ENCODE assay signal across 8 cellular contexts in genomic region chr16:75550211-75550662, GRCh38. TPM values are rescaled to one million over a fixed set of nuclear protein-coding genes. Genes with fewer than 3 reads are reported as not detected.
DNase-seq lines count a peak whose midpoint lies in the region; ATAC-seq and TF ChIP-seq lines count a peak whose summit lies in the region.

No MANE protein-coding gene starts in this region.

- H3K9me3 ChIP-seq in PC-9 (ENCODE audit: insufficient read depth, low read depth) (no peaks in the 10 kb centered on the region), colonic mucosa (no peaks in the 10 kb centered on the region), lower lobe of right lung (no peaks in the 10 kb centered on the region)

- H3F3A ChIP-seq in PC-9 (ENCODE audit: insufficient read depth, low read depth) = no peaks in the 10 kb centered on the region; the same call in 1 of the 2 replicates

- no TSS peak for BruUV-seq in PC-9 (replicated peaks; lab: Mats Ljungman, UMichigan)

- H3K4me1 ChIP-seq in PC-9 (replicated peaks; ENCODE audit: insufficient read depth) (peaks cover 11% of the 10 kb centered on the region), colonic mucosa (no peaks in the 10 kb centered on the region), lower lobe of right lung (peaks cover 12% of the 10 kb centered on the region)

- TF ChIP-seq CTCF in PC-9 (conservative IDR thresholded peaks at IDR 0.05) (peak; percentile 37; the same call in 1 of the 2 replicates), colonic mucosa (IDR thresholded peaks at IDR 0.05) (peak; percentile 56), lower lobe of right lung (IDR thresholded peaks at IDR 0.05) (peak; percentile 42)

- H3K4me3 ChIP-seq in PC-9 (no peak overlapping the region), colonic mucosa (peak overlapping the region; percentile 17), lower lobe of right lung (no peak overlapping the region)

- intact Hi-C loops in PC-9 (cut with micrococcal nuclease; ENCODE audit: unreplicated experiment) = no loop called here
- intact Hi-C loops in colonic mucosa (cut with DNase I) = no loop called here
- intact Hi-C loops in lower lobe of right lung (cut with DNase I) = no loop called here

- no peaks in the 10 kb centered on the region; the same call in 1 of the 2 replicates for H4K20me1 ChIP-seq in PC-9 (ENCODE audit: insufficient read depth)

- no peak overlapping the region for H2AFZ ChIP-seq in PC-9

- H3K4me2 ChIP-seq in PC-9 = no peak overlapping the region

- CTCF ChIA-PET in PC-9 (lab: Charles Lee) = interaction anchor here (0.7 kb wide), 1 partner anchor 33 kb away, joined by 3 read pairs; no protein-coding TSS in a partner anchor

- POLR2A ChIA-PET in PC-9 (lab: Charles Lee; ENCODE audit: unreplicated experiment) = no interaction called here

- H3K9ac ChIP-seq in colonic mucosa (ENCODE audit: low read depth in 2 of 2, low read length in 2 of 2) = peak overlapping the region in 1 of 2 donors; percentile 64

- H3K79me2 ChIP-seq in PC-9 (ENCODE audit: low read depth) = peaks cover 9% of the 10 kb centered on the region; the same call in 1 of the 2 replicates

- H3K27ac ChIP-seq in PC-9 (no peak overlapping the region), colonic mucosa (peak overlapping the region; percentile 34), lower lobe of right lung (no peak overlapping the region)

- ATAC-seq in GM18861 (IDR thresholded peaks at IDR 0.05; ENCODE audit: unreplicated experiment) (peak; percentile 80), HG03039 (IDR thresholded peaks at IDR 0.05; ENCODE audit: unreplicated experiment) (peak; percentile 70), lower lobe of right lung (peak; percentile 65 to 77)

- no peaks in the 10 kb centered on the region for H3K9me2 ChIP-seq in PC-9 (ENCODE audit: insufficient read depth)

- H3K27me3 ChIP-seq in PC-9 (ENCODE audit: insufficient read depth, low read depth) = no peaks in the 10 kb centered on the region
- no peaks in the 10 kb centered on the region for H3K27me3 ChIP-seq in colonic mucosa
- no peaks in the 10 kb centered on the region for H3K27me3 ChIP-seq in lower lobe of right lung (ENCODE audit: low read depth)

- H3K36me3 ChIP-seq in PC-9 (ENCODE audit: low read depth) = no peaks in the 10 kb centered on the region
- H3K36me3 ChIP-seq in colonic mucosa = no peaks in the 10 kb centered on the region
- H3K36me3 ChIP-seq in lower lobe of right lung = no peaks in the 10 kb centered on the region

- DNase-seq in CD1c-positive myeloid dendritic cell (ENCODE audit: extremely low spot score) (peak; percentile 95), PC-9 (no peak), colonic mucosa (peak; percentile 85), lower lobe of right lung (no peak), NCI-H187 (lab: John Stamatoyannopoulos, UW) (no peak)
- no peak for DNase-seq in effector CD8-positive, alpha-beta T cell (lab: John Stamatoyannopoulos, UW)

RNA-seq across cellular contexts. Expression of gene TMEM231, which starts 5.8 kb away (rescaled TPM):
- total RNA-seq in PC-9 (2021) (17.7 and 18.8 TPM in 2 replicates), colonic mucosa (1 to 10 TPM; 4.7 to 6.3 TPM), lower lobe of right lung (14.5 TPM)

RNA-seq across cellular contexts. Expression of gene CHST5, which starts 14.3 kb away (rescaled TPM):
- total RNA-seq in PC-9 (2021) = 0.25 and 1.3 TPM in 2 replicates
- total RNA-seq in colonic mucosa = 100 to 1,000 TPM; 107 to 142 TPM
- total RNA-seq in lower lobe of right lung = 0.62 TPM

RNA-seq across cellular contexts. Expression of gene GABARAPL2, which starts 15.9 kb away (rescaled TPM):
- total RNA-seq in PC-9 (2021) (86.1 and 103 TPM in 2 replicates), colonic mucosa (100 to 1,000 TPM in 1 of 2 donors, 10 to 100 TPM in 1; 73.5 to 111 TPM), lower lobe of right lung (120 TPM)

RNA-seq across cellular contexts. Expression of gene CHST6, which starts 55.0 kb away (rescaled TPM):
- total RNA-seq in PC-9 (2021) (4.8 and 6.8 TPM in 2 replicates), colonic mucosa (1 to 10 TPM; 2.7 to 5.6 TPM), lower lobe of right lung (2.5 TPM)

Comparison
In these comparisons a context has a peak if more than half of its experiments do, and no peak if none do; other contexts are left out.
1. DNase-seq: peak in CD1c-positive myeloid dendritic cell (single experiment) and colonic mucosa (single experiment); none in PC-9 (0 of 2), lower lobe of right lung (single experiment), effector CD8-positive, alpha-beta T cell (single experiment) and NCI-H187 (0 of 2).
2. RNA of gene CHST5, which starts 14.3 kb away (total RNA-seq): 107 to 142 TPM in colonic mucosa; 0.25 to 1.3 TPM in PC-9 and 0.62 TPM in lower lobe of right lung (single experiment); every median in the first group is over 10 times any median in the second.
3. Peak in every context shown above with its lines, with median percentiles within 50 percentile points of each other: ATAC-seq and CTCF ChIP-seq.